9 cellular contexts compared by ENCODE assay signal in the genomic region with DNA sequence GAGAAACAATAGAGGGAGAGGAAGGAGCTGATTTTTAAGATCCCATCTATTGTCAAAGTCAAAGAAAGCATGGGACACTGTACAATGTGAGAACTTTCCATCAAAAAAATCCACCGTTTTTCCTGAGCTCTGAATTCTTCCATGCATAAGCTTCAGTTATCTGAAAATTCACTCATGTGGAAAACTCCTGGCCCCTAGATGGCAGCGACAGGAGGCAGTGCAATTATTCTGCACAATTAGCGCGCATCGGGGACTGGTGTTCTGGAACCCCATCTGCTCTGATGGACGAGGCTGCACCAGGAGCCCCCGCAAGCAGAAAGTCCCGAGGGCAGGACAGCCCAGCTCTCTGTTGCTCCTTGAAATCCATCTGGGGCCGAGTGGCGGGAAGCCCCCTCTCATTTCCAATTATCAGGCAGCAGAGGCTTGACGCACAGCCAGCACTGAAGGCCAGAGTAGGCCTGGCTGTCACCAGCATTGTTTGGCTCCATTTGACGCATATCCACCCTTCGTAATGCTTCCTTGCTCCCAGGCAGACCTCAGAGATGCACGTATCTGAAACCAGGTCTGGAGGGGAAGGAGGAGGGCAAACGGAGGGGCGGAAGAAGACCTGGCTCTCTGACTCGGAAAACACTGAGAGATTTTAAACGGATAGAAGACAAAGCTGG.
A peak's percentile ranks its signal among the peaks of the same experiment; 100 is the strongest.
DNase-seq lines count a peak whose midpoint lies in the region; ATAC-seq and TF ChIP-seq lines count a peak whose summit lies in the region.
"Had no signal": no experiment of that assay in that cellular context is flagged by ENCODE, and none has a peak within 500 bp of the region (broad histone marks: within the 10 kb centered on the region; RNA-seq: fewer than 3 reads in every experiment).

No MANE protein-coding gene starts in this region.

- no peak overlapping the region for H3K23ac ChIP-seq in neuronal stem cell (ENCODE audit: low read depth, low read length, poor library complexity)

- POLR2A ChIA-PET in activated CD8-positive, alpha-beta T cell treated with anti-CD3 and anti-CD28 coated beads for 36 hours (lab: Charles Lee), result no interaction called here

- H3K4me2 ChIP-seq in neuronal stem cell (ENCODE audit: insufficient read depth, low read length, poor library complexity, severe bottlenecking), result no peak overlapping the region

- H2BK12ac ChIP-seq in neuronal stem cell (ENCODE audit: low read length), result no peak overlapping the region

- peak overlapping the region; percentile 72 for H3K18ac ChIP-seq in neuronal stem cell (ENCODE audit: low read length)

- H3K9ac ChIP-seq in neuronal stem cell (ENCODE audit: low read depth, low read length, poor library complexity), result no peak overlapping the region

- no peak overlapping the region for H4K91ac ChIP-seq in neuronal stem cell (ENCODE audit: low read depth, low read length, poor library complexity)

- no peak overlapping the region for H3K4me3 Mint-ChIP-seq in activated CD8-positive, alpha-beta T cell treated with anti-CD3 and anti-CD28 coated beads for 36 hours
- H3K4me3 Mint-ChIP-seq: natural killer cell had no signal

- H3K27ac ChIP-seq in neuronal stem cell (replicated peaks; ENCODE audit: low read length), result no peak overlapping the region

- CTCF ChIA-PET in activated CD8-positive, alpha-beta T cell treated with anti-CD3 and anti-CD28 coated beads for 36 hours (lab: Charles Lee), result interaction anchor here (0.7 to 1.5 kb wide), 3 partner anchors 43 to 136 kb away, joined by 3 read pairs; partner anchors contain the start of gene RUFY4

- no peak overlapping the region for H3K27ac Mint-ChIP-seq in activated CD8-positive, alpha-beta T cell treated with anti-CD3 and anti-CD28 coated beads for 36 hours
- H3K27ac Mint-ChIP-seq: natural killer cell had no signal

- no peak overlapping the region for H2BK120ac ChIP-seq in neuronal stem cell (ENCODE audit: low read depth, low read length)

- no peak for ATAC-seq in GM21723 (IDR thresholded peaks at IDR 0.05; ENCODE audit: unreplicated experiment)
- ATAC-seq in activated CD8-positive, alpha-beta T cell treated with anti-CD3 and anti-CD28 coated beads for 36 hours, result no peak
- ATAC-seq in HG03571 (IDR thresholded peaks at IDR 0.05; ENCODE audit: unreplicated experiment), result no peak
- ATAC-seq: natural killer cell had no signal

- H3K9me3 ChIP-seq in neuronal stem cell (replicated peaks in 1 of 2; ENCODE audit: control insufficient read depth in 2 of 2, insufficient read depth in 1 of 2, low read depth in 1 of 2, low read length in 2 of 2), result no peaks in the 10 kb centered on the region

- no peak overlapping the region for H3K4me3 ChIP-seq in AG10803 (ENCODE audit: low read length)
- H3K4me3 ChIP-seq in fibroblast of the aortic adventitia (ENCODE audit: low read depth, low read length), result no peak overlapping the region
- H3K4me3 ChIP-seq in neuronal stem cell (ENCODE audit: low read length in 2 of 2), result no peak overlapping the region

- WGBS in neuronal stem cell (ENCODE audit: extremely low coverage in 2 of 2, insufficient read length in 2 of 2, insufficient replicate concordance in 1 of 2), 2 donors, result no CpG with 5 or more reads among the region's 18 CpGs

- no peak overlapping the region for H2AK5ac ChIP-seq in neuronal stem cell (ENCODE audit: low read depth, low read length)

- H2BK5ac ChIP-seq in neuronal stem cell (ENCODE audit: low read length), result no peak overlapping the region

- DNase-seq in AG10803 (ENCODE audit: low read depth), result no peak
- peak; percentile 78 for DNase-seq in NCI-H748 (lab: John Stamatoyannopoulos, UW; ENCODE audit: unreplicated experiment)
- peak; percentile 50 for DNase-seq in fibroblast of the aortic adventitia (ENCODE audit: low read depth)
- no peak for DNase-seq in neuronal stem cell (ENCODE audit: low spot score)
- no peak for DNase-seq in SHP77 treated with DMSO at 0.1 percent for 48 hours (lab: John Stamatoyannopoulos, UW)
- DNase-seq in activated CD8-positive, alpha-beta T cell treated with anti-CD3 and anti-CD28 coated beads for 36 hours, result no peak
- DNase-seq: natural killer cell had no signal

- H3K4me1 ChIP-seq in neuronal stem cell (ENCODE audit: control insufficient read depth in 2 of 2, insufficient read depth in 1 of 2, low read depth in 1 of 2, low read length in 2 of 2), result peaks cover 0 to 12% of the 10 kb centered on the region in 2 donors

- H3K27me3 Mint-ChIP-seq in activated CD8-positive, alpha-beta T cell treated with anti-CD3 and anti-CD28 coated beads for 36 hours, result peaks cover 5% of the 10 kb centered on the region

- H3K36me3 ChIP-seq in neuronal stem cell (replicated peaks in 1 of 2; ENCODE audit: control insufficient read depth in 2 of 2, insufficient read depth in 2 of 2, low read length in 2 of 2), result no peaks in the 10 kb centered on the region

- no peak overlapping the region for H4K8ac ChIP-seq in neuronal stem cell (ENCODE audit: low read depth, low read length)

- H2AFZ ChIP-seq in neuronal stem cell (ENCODE audit: low read length), result peak overlapping the region; percentile 54

- intact Hi-C loops in activated CD8-positive, alpha-beta T cell treated with anti-CD3 and anti-CD28 coated beads for 36 hours (cut with micrococcal nuclease), result no loop called here

- H3K79me1 ChIP-seq in neuronal stem cell (ENCODE audit: low read depth, low read length), result no peaks in the 10 kb centered on the region

- no peaks in the 10 kb centered on the region for H3K9me3 Mint-ChIP-seq in activated CD8-positive, alpha-beta T cell treated with anti-CD3 and anti-CD28 coated beads for 36 hours
- H3K9me3 Mint-ChIP-seq: natural killer cell had no signal

- H3K4me1 Mint-ChIP-seq in activated CD8-positive, alpha-beta T cell treated with anti-CD3 and anti-CD28 coated beads for 36 hours (ENCODE audit: low read depth), result peaks cover 2% of the 10 kb centered on the region

- H3K36me3 Mint-ChIP-seq in activated CD8-positive, alpha-beta T cell treated with anti-CD3 and anti-CD28 coated beads for 36 hours (ENCODE audit: low read depth), result no peaks in the 10 kb centered on the region
- H3K36me3 Mint-ChIP-seq: natural killer cell had no signal

- H2BK15ac ChIP-seq in neuronal stem cell (ENCODE audit: low read length), result peak overlapping the region; percentile 81

- peak overlapping the region; percentile 26 for H3K14ac ChIP-seq in neuronal stem cell (ENCODE audit: low read length)

- H3K4ac ChIP-seq in neuronal stem cell (ENCODE audit: low read length), result no peak overlapping the region

- no peaks in the 10 kb centered on the region for H3K27me3 ChIP-seq in neuronal stem cell (ENCODE audit: control insufficient read depth in 3 of 3, insufficient read depth in 3 of 3, low read depth in 1 of 3, low read length in 3 of 3)

- peak; percentile 19 for TF ChIP-seq CTCF in AG10803 (conservative IDR thresholded peaks at IDR 0.05; ENCODE audit: low read length)
- no peak for TF ChIP-seq CTCF in fibroblast of the aortic adventitia (IDR thresholded peaks at IDR 0.05; ENCODE audit: insufficient read depth, low read length)
- no peak for TF ChIP-seq CTCF in activated CD8-positive, alpha-beta T cell treated with anti-CD3 and anti-CD28 coated beads for 36 hours (IDR thresholded peaks at IDR 0.05)

Comparison
In these comparisons a context has a peak if more than half of its experiments do, and no peak if none do; other contexts are left out.
1. DNase-seq: peak in NCI-H748 (single experiment) and fibroblast of the aortic adventitia (single experiment); none in AG10803 (single experiment), neuronal stem cell (single experiment), SHP77 treated with DMSO at 0.1 percent for 48 hours (single experiment) and activated CD8-positive, alpha-beta T cell treated with anti-CD3 and anti-CD28 coated beads for 36 hours (single experiment).